ENCODE assay signal across 9 cellular contexts in genomic region chr14:60094306-60094897, GRCh38. TPM values are rescaled to one million over a fixed set of nuclear protein-coding genes. Genes with fewer than 3 reads are reported as not detected.
DNase-seq lines count a peak whose midpoint lies in the region; ATAC-seq and TF ChIP-seq lines count a peak whose summit lies in the region.
"Had no signal": no experiment of that assay in that cellular context is flagged by ENCODE, and none has a peak within 500 bp of the region (broad histone marks: within the 10 kb centered on the region; RNA-seq: fewer than 3 reads in every experiment).

No MANE protein-coding gene starts in this region.

- no peak for ATAC-seq in CD4-positive, alpha-beta T cell (ENCODE audit: poor library complexity)
- ATAC-seq in IMR-90 (ENCODE audit: low read depth) = no peak
- no peak for ATAC-seq in memory B cell (ENCODE audit: low read depth)

- H2AK9ac ChIP-seq in IMR-90 (replicated peaks; ENCODE audit: low read depth, low read length, poor library complexity) = peak overlapping the region; percentile 60

- BruUV-seq in IMR-90 (replicated peaks; lab: Mats Ljungman, UMichigan) = no TSS peak

- 0 out of 2 replicates have a peak overlapping the region, but pooled peaks have one; percentile 27 for H4K91ac ChIP-seq in IMR-90 (ENCODE audit: insufficient read depth, low read depth, low read length)

- H3K4me3 Mint-ChIP-seq in CD4-positive, alpha-beta T cell = peak overlapping the region; percentile 96
- H3K4me3 Mint-ChIP-seq in memory B cell = peak overlapping the region; percentile 50

- H3K4me2 ChIP-seq in IMR-90 (ENCODE audit: low read depth, low read length) = peak overlapping the region; percentile 73

- H2BK20ac ChIP-seq in IMR-90 (ENCODE audit: low read depth, low read length) = no peak overlapping the region

- H3K27ac Mint-ChIP-seq in CD4-positive, alpha-beta T cell = peak overlapping the region; percentile 99
- peak overlapping the region; percentile 68 for H3K27ac Mint-ChIP-seq in memory B cell

- peaks cover 62% of the 10 kb centered on the region for H3K4me1 Mint-ChIP-seq in CD4-positive, alpha-beta T cell (ENCODE audit: low read depth)
- H3K4me1 Mint-ChIP-seq in memory B cell = peaks cover 30% of the 10 kb centered on the region

- peak overlapping the region; percentile 42; the same call in 1 of the 2 replicates for H2AK5ac ChIP-seq in IMR-90 (ENCODE audit: low read depth, low read length)

- dilution Hi-C loops in IMR-90 (cut with HindIII; ENCODE audit: low sequenced_read_pairs, unreplicated experiment) = no loop called here

- WGBS in IMR-90 (ENCODE audit: extremely low coverage in 2 of 2, insufficient read length in 1 of 2), 2 experiments = 39% methylated on average over 2 of the region's 5 CpGs; no CpG with 5 or more reads in 1 of the 2 experiments

- H2BK5ac ChIP-seq in IMR-90 (ENCODE audit: low read depth, low read length, poor library complexity, severe bottlenecking) = peak overlapping the region; percentile 96

- no peaks in the 10 kb centered on the region for H3K9me3 Mint-ChIP-seq in CD4-positive, alpha-beta T cell
- H3K9me3 Mint-ChIP-seq in memory B cell = no peaks in the 10 kb centered on the region

- no peaks in the 10 kb centered on the region for H3K27me3 ChIP-seq in CD4-positive, alpha-beta T cell (ENCODE audit: control insufficient read depth, insufficient read depth, low read length)
- no peaks in the 10 kb centered on the region for H3K27me3 ChIP-seq in IMR-90 (ENCODE audit: control insufficient read depth, insufficient read depth, low read length)

- no peak overlapping the region for H2AFZ ChIP-seq in IMR-90 (replicated peaks; ENCODE audit: low read length, poor library complexity)

- peaks cover 8 to 27% of the 10 kb centered on the region in 2 experiments for H3K79me1 ChIP-seq in IMR-90 (ENCODE audit: low read depth in 1 of 2, low read length in 2 of 2)

- peak overlapping the region; percentile 44; the same call in 1 of the 2 replicates for H2BK120ac ChIP-seq in IMR-90 (ENCODE audit: low read depth, low read length)

- no peak overlapping the region; the same call in 2 of the 3 replicates for H2BK15ac ChIP-seq in IMR-90 (ENCODE audit: low read depth, low read length)

- in situ Hi-C loops in IMR-90 (cut with MboI; ENCODE audit: low sequenced_read_pairs) = loop anchor here (5.0 to 25.0 kb wide), 2 partner anchors 68 to 607 kb away; partner anchors contain the start of genes JKAMP and L3HYPDH

- H4K20me1 ChIP-seq in IMR-90 (ENCODE audit: insufficient read depth, low read length) = peaks cover 15% of the 10 kb centered on the region; the same call in 1 of the 2 replicates

- H3K14ac ChIP-seq in IMR-90 (replicated peaks; ENCODE audit: low read depth, low read length) = peak overlapping the region; percentile 4; the same call in 1 of the 2 replicates

- intact Hi-C loops in CD4-positive, alpha-beta T cell (cut with DNase I, micrococcal nuclease) = loop anchor here (5.0 to 10.0 kb wide), 5 partner anchors 58 to 907 kb away; partner anchors contain the start of genes DAAM1 (in 2 of the 2), JKAMP (in 2 of the 2), L3HYPDH (in 2 of the 2) and DHRS7 (in 1 of the 2)
- intact Hi-C loops in IMR-90 (cut with micrococcal nuclease) = loop anchor here (5.0 to 10.0 kb wide), 3 partner anchors 58 to 153 kb away; partner anchors contain the start of gene PPM1A

- CTCF ChIA-PET in CD4-positive, alpha-beta T cell (lab: Charles Lee) = no interaction called here
- CTCF ChIA-PET in IMR-90 (lab: Yijun Ruan, JAX) = no interaction called here

- TF ChIP-seq CTCF in CD4-positive, alpha-beta T cell (IDR thresholded peaks at IDR 0.05) = no peak
- TF ChIP-seq CTCF in IMR-90 (conservative IDR thresholded peaks at IDR 0.05; ENCODE audit: low read depth, low read length) = no peak

- H3K4ac ChIP-seq in IMR-90 (ENCODE audit: low read depth, low read length) = peak overlapping the region; percentile 21; the same call in 1 of the 2 replicates

- H3K27ac ChIP-seq in CD4-positive, alpha-beta T cell (ENCODE audit: low read depth, low read length) = no peak overlapping the region
- H3K27ac ChIP-seq in IMR-90 (ENCODE audit: insufficient read depth, low read length) = peak overlapping the region; percentile 63

- H3K18ac ChIP-seq in IMR-90 (ENCODE audit: low read depth, low read length) = peak overlapping the region; percentile 20; the same call in 1 of the 2 replicates

- peaks cover 13% of the 10 kb centered on the region for H3K4me1 ChIP-seq in IMR-90 (ENCODE audit: control insufficient read depth, insufficient read depth, low read length)

- peaks cover 7% of the 10 kb centered on the region for H3K9me1 ChIP-seq in IMR-90 (ENCODE audit: insufficient read depth, low read length)

- no peak for DNase-seq in CD4-positive, alpha-beta T cell
- peak; percentile 70 for DNase-seq in IMR-90
- DNase-seq in amniotic epithelial cell (ENCODE audit: low read depth) = peak; percentile 75
- DNase-seq in memory B cell (ENCODE audit: low spot score in 2 of 2) = no peak
- no peak for DNase-seq in SHP77 (lab: John Stamatoyannopoulos, UW)
- no peak for DNase-seq in HPDE6-E6E7 (ENCODE audit: extremely low spot score)
- DNase-seq in COLO668 (lab: John Stamatoyannopoulos, UW; ENCODE audit: unreplicated experiment) = no peak
- DNase-seq in NCI-H1930 (lab: John Stamatoyannopoulos, UW) = no peak

- POLR2A ChIA-PET in CD4-positive, alpha-beta T cell (lab: Charles Lee) = no interaction called here
- POLR2A ChIA-PET in IMR-90 (lab: Charles Lee; ENCODE audit: unreplicated experiment) = no interaction called here

- peak overlapping the region; percentile 14; the same call in 1 of the 2 replicates for H3K4me3 ChIP-seq in IMR-90 (ENCODE audit: insufficient read depth, low read depth, low read length)
- H3K4me3 ChIP-seq: skin epidermis had no signal

- peaks cover 26% of the 10 kb centered on the region for H3K36me3 Mint-ChIP-seq in CD4-positive, alpha-beta T cell (ENCODE audit: low read depth)
- peaks cover 8% of the 10 kb centered on the region for H3K36me3 Mint-ChIP-seq in memory B cell

- no peak overlapping the region for H3K9ac ChIP-seq in IMR-90 (ENCODE audit: low read depth, low read length)

- no peak for TF ChIP-seq POLR2A in IMR-90 (IDR thresholded peaks at IDR 0.05; ENCODE audit: low read depth, low read length)

- H4K5ac ChIP-seq in IMR-90 (ENCODE audit: low read depth, low read length) = peak overlapping the region; percentile 1; the same call in 1 of the 2 replicates

- peak overlapping the region in 1 of 2 experiments; percentile 10; a peak in 2 of 4 replicates for H4K8ac ChIP-seq in IMR-90 (ENCODE audit: low read depth in 2 of 2, low read length in 2 of 2)

- H3K27me3 Mint-ChIP-seq in CD4-positive, alpha-beta T cell = no peaks in the 10 kb centered on the region
- no peaks in the 10 kb centered on the region for H3K27me3 Mint-ChIP-seq in memory B cell

- H3K56ac ChIP-seq in IMR-90 (ENCODE audit: extremely low read depth, insufficient read depth, low read length) = no peak overlapping the region

- H3K9me3 ChIP-seq in CD4-positive, alpha-beta T cell (ENCODE audit: control insufficient read depth, low read length) = no peaks in the 10 kb centered on the region
- no peaks in the 10 kb centered on the region for H3K9me3 ChIP-seq in IMR-90 (ENCODE audit: control insufficient read depth, insufficient read depth, low read length)

- peak overlapping the region; percentile 13; the same call in 1 of the 2 replicates for H3K23ac ChIP-seq in IMR-90 (ENCODE audit: low read depth, low read length)

- TF ChIP-seq RAD21 in IMR-90 (IDR thresholded peaks at IDR 0.05; ENCODE audit: low read length) = no peak

- peaks cover 4% of the 10 kb centered on the region for H3K36me3 ChIP-seq in IMR-90 (ENCODE audit: control insufficient read depth, insufficient read depth, low read length)

TF ChIP-seq in IMR-90, 13 proteins besides CTCF, POLR2A, EP300 and RAD21:
- no peak for TF ChIP-seq MAZ (IDR thresholded peaks at IDR 0.05; ENCODE audit: borderline replicate concordance, low read depth, low read length)
- no peak for TF ChIP-seq SMC3 (IDR thresholded peaks at IDR 0.05; ENCODE audit: low read depth, low read length)
- no peak for TF ChIP-seq MXI1 (IDR thresholded peaks at IDR 0.05; ENCODE audit: borderline replicate concordance, low read depth, low read length)
- no peak for TF ChIP-seq NFE2L2 (IDR thresholded peaks at IDR 0.05; ENCODE audit: low read depth, low read length)
- TF ChIP-seq RCOR1 (IDR thresholded peaks at IDR 0.05; ENCODE audit: insufficient replicate concordance, low read length) = no peak
- no peak for TF ChIP-seq RFX5 (IDR thresholded peaks at IDR 0.05; ENCODE audit: low read depth, low read length)
- no peak for TF ChIP-seq USF2 (IDR thresholded peaks at IDR 0.05; ENCODE audit: low read depth, low read length)
- TF ChIP-seq BHLHE40 (IDR thresholded peaks at IDR 0.05; ENCODE audit: low read depth, low read length) = no peak
- TF ChIP-seq FOS (IDR thresholded peaks at IDR 0.05; ENCODE audit: low read depth, low read length) = no peak
- no peak for TF ChIP-seq ELK1 (IDR thresholded peaks at IDR 0.05; ENCODE audit: borderline replicate concordance, low read depth, low read length)
- no peak for TF ChIP-seq CHD1 (IDR thresholded peaks at IDR 0.05; ENCODE audit: low read depth, low read length)
- TF ChIP-seq MAFK (IDR thresholded peaks at IDR 0.05; ENCODE audit: low read depth, low read length) = no peak
- no peak for TF ChIP-seq CEBPB (IDR thresholded peaks at IDR 0.05; ENCODE audit: low read depth, low read length)

RNA-seq across cellular contexts. Expression of gene PCNX4, which starts 2.7 kb away (rescaled TPM):
- 10 to 100 TPM; 17.3 to 21.0 TPM for total RNA-seq in CD4-positive, alpha-beta T cell
- total RNA-seq in IMR-90 (2012; rRNA removed) = 128 and 151 TPM in 2 replicates
- 44.7 and 55.4 TPM in 2 replicates for polyA plus RNA-seq in IMR-90 (2012; rRNA removed)
- polyA plus RNA-seq in IMR-90 (2012; cell fraction: cytosol; rRNA removed) = 34.3 and 60.9 TPM in 2 replicates
- 64.5 and 76.9 TPM in 2 replicates for polyA plus RNA-seq in IMR-90 (2012; cell fraction: nucleus; rRNA removed; ENCODE audit: low replicate concordance)

Comparison
In these comparisons a context has a peak if more than half of its experiments do, and no peak if none do; other contexts are left out.
1. DNase-seq: peak in IMR-90 (single experiment) and amniotic epithelial cell (single experiment); none in CD4-positive, alpha-beta T cell (0 of 10), memory B cell (0 of 2), SHP77 (0 of 2), HPDE6-E6E7 (single experiment), COLO668 (single experiment) and NCI-H1930 (0 of 2).